In the genomic region with DNA sequence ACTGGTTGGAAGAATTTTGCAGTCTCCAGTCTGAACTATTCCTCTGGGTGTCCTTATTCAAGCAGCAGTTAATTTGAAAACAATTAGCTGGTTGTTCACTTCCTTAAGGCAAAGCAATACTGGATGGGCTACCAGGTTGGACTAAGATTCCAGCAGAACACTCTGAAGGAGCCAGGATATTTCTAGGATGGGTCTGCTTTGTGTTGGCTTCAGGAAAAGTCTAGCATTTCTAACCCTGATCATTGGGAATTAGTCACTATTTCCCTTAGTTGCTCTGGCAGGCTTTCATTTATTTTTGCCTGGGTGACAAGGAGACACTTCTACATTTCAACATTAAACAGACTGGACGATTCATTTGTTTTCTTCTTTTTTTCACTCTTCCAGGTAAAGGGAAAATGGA, we compare ENCODE assay signal across 27 cellular contexts.
"Had no signal": no experiment of that assay in that cellular context is flagged by ENCODE, and none has a peak within 500 bp of the region (broad histone marks: within the 10 kb centered on the region; RNA-seq: fewer than 3 reads in every experiment).

No MANE protein-coding gene starts in this region.

- DNase-seq: activated CD4-positive, alpha-beta memory T cell treated with anti-CD3 and anti-CD28 coated beads, Interleukin-2, amount 10 ng/mL, durations not matched to agents 7 days and 5 days; activated CD4-positive, alpha-beta T cell treated with anti-CD3 and anti-CD28 coated beads for 36 hours; activated CD4-positive, alpha-beta T cell treated with anti-CD3 and anti-CD28 coated beads, Interleukin-2, amount 50 U/mL, for 1 hour; activated CD8-positive, alpha-beta memory T cell treated with anti-CD3 and anti-CD28 coated beads, Interleukin-2, amount 50 U/mL, for 4 hours; activated gamma-delta T cell treated with Interleukin-2 at 50 U/mL for 16 hours; activated naive CD4-positive, alpha-beta T cell treated with anti-CD3 and anti-CD28 coated beads, Interleukin-2, amount 10 ng/mL, durations not matched to agents 7 days and 5 days; activated naive CD8-positive, alpha-beta T cell treated with anti-CD3 and anti-CD28 coated beads for 36 hours; activated T-cell treated with anti-CD3 and anti-CD28 coated beads, Interleukin-2, amount 50 U/mL, for 72 hours; adrenal gland; aorta; NCI-H1092 treated with DMSO at 0.1 percent for 48 hours; NCI-H1436; NCI-H1694 treated with DMSO at 0.1 percent for 48 hours; NCI-H2081; NCI-H510A treated with DMSO at 0.1 percent for 48 hours; Peyer's patch; SIG-M5; T-cell; T-helper 2 cell; T1000; WERI-Rb-1 had no signal

- H3K27ac ChIP-seq: adrenal gland, breast epithelium, KMS-11, Peyer's patch, RWPE1, SK-N-MC, WERI-Rb-1 had no signal

- H3K27me3 Mint-ChIP-seq: activated naive CD4-positive, alpha-beta T cell treated with anti-CD3 and anti-CD28 coated beads, Interleukin-2, amount 10 ng/mL, durations not matched to agents 7 days and 5 days had no signal

- H3K27me3 ChIP-seq: adrenal gland, breast epithelium, Peyer's patch had no signal

- H3K4me3 Mint-ChIP-seq: activated CD4-positive, alpha-beta memory T cell treated with anti-CD3 and anti-CD28 coated beads, Interleukin-2, amount 10 ng/mL, durations not matched to agents 7 days and 5 days; activated CD4-positive, alpha-beta T cell treated with anti-CD3 and anti-CD28 coated beads for 36 hours; activated naive CD4-positive, alpha-beta T cell treated with anti-CD3 and anti-CD28 coated beads, Interleukin-2, amount 10 ng/mL, durations not matched to agents 7 days and 5 days; activated naive CD8-positive, alpha-beta T cell treated with anti-CD3 and anti-CD28 coated beads for 36 hours; activated T-cell treated with anti-CD3 and anti-CD28 coated beads, Interleukin-2, amount 50 U/mL, for 72 hours; T-cell had no signal

- H3K4me1 Mint-ChIP-seq: activated CD4-positive, alpha-beta memory T cell treated with anti-CD3 and anti-CD28 coated beads, Interleukin-2, amount 10 ng/mL, durations not matched to agents 7 days and 5 days; activated CD4-positive, alpha-beta T cell treated with anti-CD3 and anti-CD28 coated beads for 36 hours; activated naive CD4-positive, alpha-beta T cell treated with anti-CD3 and anti-CD28 coated beads, Interleukin-2, amount 10 ng/mL, durations not matched to agents 7 days and 5 days; activated naive CD8-positive, alpha-beta T cell treated with anti-CD3 and anti-CD28 coated beads for 36 hours; T-cell had no signal

- H3K27ac Mint-ChIP-seq: activated CD4-positive, alpha-beta memory T cell treated with anti-CD3 and anti-CD28 coated beads, Interleukin-2, amount 10 ng/mL, durations not matched to agents 7 days and 5 days; activated CD4-positive, alpha-beta T cell treated with anti-CD3 and anti-CD28 coated beads for 36 hours; activated naive CD4-positive, alpha-beta T cell treated with anti-CD3 and anti-CD28 coated beads, Interleukin-2, amount 10 ng/mL, durations not matched to agents 7 days and 5 days; activated naive CD8-positive, alpha-beta T cell treated with anti-CD3 and anti-CD28 coated beads for 36 hours; activated T-cell treated with anti-CD3 and anti-CD28 coated beads, Interleukin-2, amount 50 U/mL, for 72 hours; activated T-helper 2 cell treated with anti-CD3 and anti-CD28 coated beads, Interferon-gamma antibody, Interleukin-2, Interleukin-4, amounts not matched to agents 10 μg/mL and 5 μg/mL and 100 μg/mL, durations not matched to agents 14 hours and 24 hours and 36 hours; T-cell had no signal

- ATAC-seq: activated CD4-positive, alpha-beta T cell treated with anti-CD3 and anti-CD28 coated beads for 36 hours; activated T-cell treated with anti-CD3 and anti-CD28 coated beads, Interleukin-2, amount 50 U/mL, for 72 hours; HepG2; T-cell had no signal

- H3K4me3 ChIP-seq: adrenal gland, breast epithelium, Peyer's patch, SK-N-MC had no signal

- H3K9me3 Mint-ChIP-seq: activated CD4-positive, alpha-beta memory T cell treated with anti-CD3 and anti-CD28 coated beads, Interleukin-2, amount 10 ng/mL, durations not matched to agents 7 days and 5 days; activated naive CD4-positive, alpha-beta T cell treated with anti-CD3 and anti-CD28 coated beads, Interleukin-2, amount 10 ng/mL, durations not matched to agents 7 days and 5 days; activated naive CD8-positive, alpha-beta T cell treated with anti-CD3 and anti-CD28 coated beads for 36 hours; activated T-cell treated with anti-CD3 and anti-CD28 coated beads, Interleukin-2, amount 50 U/mL, for 72 hours; activated T-helper 2 cell treated with anti-CD3 and anti-CD28 coated beads, Interferon-gamma antibody, Interleukin-2, Interleukin-4, amounts not matched to agents 10 μg/mL and 5 μg/mL and 100 μg/mL, durations not matched to agents 14 hours and 24 hours and 36 hours; T-cell had no signal

- H3K9me3 ChIP-seq: adrenal gland, breast epithelium, Peyer's patch had no signal

- H3K36me3 Mint-ChIP-seq: activated naive CD4-positive, alpha-beta T cell treated with anti-CD3 and anti-CD28 coated beads, Interleukin-2, amount 10 ng/mL, durations not matched to agents 7 days and 5 days; activated naive CD8-positive, alpha-beta T cell treated with anti-CD3 and anti-CD28 coated beads for 36 hours; T-cell had no signal

- H3K36me3 ChIP-seq: adrenal gland, breast epithelium, Peyer's patch, WERI-Rb-1 had no signal

- H3K4me1 ChIP-seq: adrenal gland, breast epithelium, Peyer's patch had no signal
